Comparison of ENCODE assay signal across 18 cellular contexts in the genomic region with DNA sequence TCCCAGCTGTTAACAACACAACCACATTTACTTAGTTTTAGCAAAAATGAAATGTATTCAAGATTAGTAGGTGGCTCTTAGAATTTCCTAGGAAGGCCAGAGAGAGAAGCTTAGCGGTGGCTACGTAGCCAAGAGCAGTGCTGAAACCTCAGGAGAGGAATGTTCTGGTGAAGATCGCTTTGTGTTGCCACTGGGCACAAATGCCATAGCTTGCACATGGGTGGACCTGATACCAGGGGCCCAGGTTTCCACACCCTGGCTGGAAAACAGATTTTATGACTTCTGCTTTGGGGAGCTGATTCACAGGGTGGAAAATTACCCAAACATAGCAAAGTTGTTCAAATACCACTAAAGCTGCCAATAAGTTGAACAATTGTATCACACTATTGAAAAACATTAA. TPM values are rescaled to one million over a fixed set of nuclear protein-coding genes. Genes with fewer than 3 reads are reported as not detected.
DNase-seq lines count a peak whose midpoint lies in the region; TF ChIP-seq lines count a peak whose summit lies in the region.
"Had no signal": no experiment of that assay in that cellular context is flagged by ENCODE, and none has a peak within 500 bp of the region (broad histone marks: within the 10 kb centered on the region; RNA-seq: fewer than 3 reads in every experiment).

No MANE protein-coding gene starts in this region.

- peaks cover 38% of the 10 kb centered on the region for H3K79me2 ChIP-seq in smooth muscle cell (ENCODE audit: low read depth)

- H3K27me3 ChIP-seq in adipocyte (replicated peaks; ENCODE audit: control insufficient read depth, insufficient read depth, low read length) (no peaks in the 10 kb centered on the region), smooth muscle cell (ENCODE audit: low read depth) (no peaks in the 10 kb centered on the region), colonic mucosa (no peaks in the 10 kb centered on the region)
- H3K27me3 ChIP-seq: MG63 had no signal

- peak overlapping the region; percentile 82 for H3K4me2 ChIP-seq in smooth muscle cell
- H3K4me2 ChIP-seq: KMS-11 had no signal

- intact Hi-C loops in colonic mucosa (cut with DNase I) = no loop called here

- no peak overlapping the region for H3K9ac ChIP-seq in adipocyte (ENCODE audit: low read length)
- peak overlapping the region; percentile 91 for H3K9ac ChIP-seq in smooth muscle cell (ENCODE audit: low read depth)
- H3K9ac ChIP-seq in colonic mucosa (ENCODE audit: low read depth in 2 of 2, low read length in 2 of 2) = no peak overlapping the region
- H3K9ac ChIP-seq: KMS-11 had no signal

- H3K27ac Mint-ChIP-seq in mesothelial cell of epicardium = no peak overlapping the region

- peaks cover 14% of the 10 kb centered on the region for H3K4me1 Mint-ChIP-seq in mesothelial cell of epicardium

- H2AFZ ChIP-seq in smooth muscle cell (ENCODE audit: low read depth) = no peak overlapping the region

- H3K4me3 ChIP-seq in adipocyte (ENCODE audit: low read length) = no peak overlapping the region
- H3K4me3 ChIP-seq in coronary artery = peak overlapping the region; percentile 40
- peak overlapping the region; percentile 15 for H3K4me3 ChIP-seq in smooth muscle cell
- H3K4me3 ChIP-seq in colonic mucosa = no peak overlapping the region
- H3K4me3 ChIP-seq: MG63 had no signal

- H3F3A ChIP-seq in smooth muscle cell (ENCODE audit: low read depth) = peaks cover 29% of the 10 kb centered on the region

- H3K9me3 ChIP-seq in adipocyte (ENCODE audit: control insufficient read depth, low read length) (no peaks in the 10 kb centered on the region), smooth muscle cell (replicated peaks; ENCODE audit: low read depth) (no peaks in the 10 kb centered on the region), colonic mucosa (no peaks in the 10 kb centered on the region)
- H3K9me3 ChIP-seq: MG63 had no signal

- H3K4me1 ChIP-seq in adipocyte (ENCODE audit: control insufficient read depth, insufficient read depth, low read length) (peaks cover 22% of the 10 kb centered on the region), smooth muscle cell (ENCODE audit: low read depth) (peaks cover 24% of the 10 kb centered on the region), colonic mucosa (no peaks in the 10 kb centered on the region)

- peaks cover 6% of the 10 kb centered on the region for H3K9me3 Mint-ChIP-seq in mesothelial cell of epicardium

- H3K27ac ChIP-seq in coronary artery = peak overlapping the region; percentile 19 to 78
- peak overlapping the region; percentile 98 for H3K27ac ChIP-seq in smooth muscle cell (ENCODE audit: low read depth)
- H3K27ac ChIP-seq in colonic mucosa = no peak overlapping the region
- H3K27ac ChIP-seq: KMS-11, RWPE1 had no signal

- H3K36me3 Mint-ChIP-seq in mesothelial cell of epicardium = peaks cover 40% of the 10 kb centered on the region

- peaks cover 33% of the 10 kb centered on the region for H3K36me3 ChIP-seq in adipocyte (ENCODE audit: control insufficient read depth, insufficient read depth, low read length, severe bottlenecking)
- no peaks in the 10 kb centered on the region for H3K36me3 ChIP-seq in smooth muscle cell (ENCODE audit: low read depth)
- no peaks in the 10 kb centered on the region for H3K36me3 ChIP-seq in colonic mucosa

- 80% methylated on average over 3 of the region's 3 CpGs for WGBS in smooth muscle cell (ENCODE audit: low lambda C conversion rate)

- TF ChIP-seq CTCF in coronary artery (IDR thresholded peaks at IDR 0.05) (no peak), smooth muscle cell (IDR thresholded peaks at IDR 0.05; ENCODE audit: borderline replicate concordance, insufficient read depth, poor library complexity, severe bottlenecking) (no peak), mesothelial cell of epicardium (IDR thresholded peaks at IDR 0.05; ENCODE audit: unreplicated experiment) (no peak), colonic mucosa (IDR thresholded peaks at IDR 0.05) (no peak)

- DNase-seq in NOMO-1 treated with DMSO at 0.1 percent for 48 hours (lab: John Stamatoyannopoulos, UW; ENCODE audit: unreplicated experiment) (peak; percentile 6), NOMO-1 treated with dmso at 0.1 percent for 144 hours (lab: John Stamatoyannopoulos, UW; ENCODE audit: unreplicated experiment) (no peak), adipocyte (ENCODE audit: low read depth) (peak; percentile 42), coronary artery (ENCODE audit: low spot score) (no peak), smooth muscle cell (lab: John Stamatoyannopoulos, UW; ENCODE audit: unreplicated experiment) (no peak), mesothelial cell of epicardium (ENCODE audit: low spot score in 2 of 2, unreplicated experiment in 2 of 2) (no peak), colonic mucosa (no peak), NCI-H146 treated with DMSO at 0.1 percent for 48 hours (lab: John Stamatoyannopoulos, UW; ENCODE audit: unreplicated experiment) (no peak)
- DNase-seq: 8988T, C1 segment of cervical spinal cord, H9, MG63, NCI-H1105 treated with DMSO at 0.1 percent for 48 hours, NCI-H1930, NCI-H2171 treated with DMSO at 0.1 percent for 48 hours, NCI-H510A had no signal

- no peaks in the 10 kb centered on the region for H4K20me1 ChIP-seq in smooth muscle cell (ENCODE audit: low read depth)

- H3K27me3 Mint-ChIP-seq in mesothelial cell of epicardium (ENCODE audit: low read depth) = no peaks in the 10 kb centered on the region

- no peak overlapping the region for H3K4me3 Mint-ChIP-seq in mesothelial cell of epicardium
- H3K4me3 Mint-ChIP-seq: H9 had no signal

RNA-seq across cellular contexts. Expression of gene THUMPD2, which starts 43.4 kb away (rescaled TPM):
- total RNA-seq in smooth muscle cell = 18.6 and 18.8 TPM in 2 replicates
- polyA plus RNA-seq in smooth muscle cell = 13.1 and 14.5 TPM in 2 replicates
- total RNA-seq in mesothelial cell of epicardium = 13.8 to 17.7 TPM (median 17.3 TPM) in 3 replicates
- total RNA-seq in colonic mucosa = 1 to 10 TPM; 8.0 to 8.3 TPM

Comparison
In these comparisons a context has a peak if more than half of its experiments do, and no peak if none do; other contexts are left out.
1. DNase-seq: peak in NOMO-1 treated with DMSO at 0.1 percent for 48 hours (single experiment) and adipocyte (single experiment); none in NOMO-1 treated with dmso at 0.1 percent for 144 hours (single experiment), coronary artery (single experiment), smooth muscle cell (single experiment), mesothelial cell of epicardium (0 of 2), colonic mucosa (single experiment) and NCI-H146 treated with DMSO at 0.1 percent for 48 hours (single experiment).
2. H3K4me3 ChIP-seq: peak in coronary artery (single experiment) and smooth muscle cell (single experiment); none in adipocyte (single experiment) and colonic mucosa (single experiment).